Comparison of ENCODE assay signal across 15 cellular contexts in genomic region chr3:128425846-128426127, GRCh38. TPM values are rescaled to one million over a fixed set of nuclear protein-coding genes. Genes with fewer than 3 reads are reported as not detected.
A peak's percentile ranks its signal among the peaks of the same experiment; 100 is the strongest.
DNase-seq lines count a peak whose midpoint lies in the region; ATAC-seq, FAIRE-seq and TF ChIP-seq lines count a peak whose summit lies in the region.
"Had no signal": no experiment of that assay in that cellular context is flagged by ENCODE, and none has a peak within 500 bp of the region (broad histone marks: within the 10 kb centered on the region; RNA-seq: fewer than 3 reads in every experiment).

No MANE protein-coding gene starts in this region.

- no peak for TF ChIP-seq POLR2A in H54 (IDR thresholded peaks at IDR 0.05; ENCODE audit: low read depth, low read length)

- H2BK15ac ChIP-seq in mesenchymal stem cell (ENCODE audit: low read depth, poor library complexity, severe bottlenecking): no peak overlapping the region

- H3K27me3 ChIP-seq in Caco-2 (replicated peaks; ENCODE audit: control insufficient read depth, insufficient read depth, low read length) (no peaks in the 10 kb centered on the region), mesenchymal stem cell (ENCODE audit: control insufficient read depth in 1 of 2, insufficient read depth in 1 of 2, low read length in 2 of 2) (peaks cover 53 to 93% of the 10 kb centered on the region in 2 experiments), GM23248 (replicated peaks; ENCODE audit: insufficient read depth) (no peaks in the 10 kb centered on the region)

- H3K27ac ChIP-seq in HEK293 (ENCODE audit: extremely low read depth, low read depth, low read length) (no peak overlapping the region), mesenchymal stem cell (ENCODE audit: low read length, poor library complexity, severe bottlenecking) (no peak overlapping the region), GM23248 (no peak overlapping the region)
- H3K27ac ChIP-seq: RWPE1 had no signal

- no peak overlapping the region for H3K14ac ChIP-seq in mesenchymal stem cell (ENCODE audit: low read length in 2 of 2)

- ATAC-seq in WTC11 (no peak), HG03565 (IDR thresholded peaks at IDR 0.05; ENCODE audit: unreplicated experiment) (no peak)

- no peaks in the 10 kb centered on the region for H3K79me2 ChIP-seq in GM23248 (ENCODE audit: insufficient read depth)

- H2BK120ac ChIP-seq in mesenchymal stem cell (ENCODE audit: low read depth, low read length): no peak overlapping the region

- H3K9me3 Mint-ChIP-seq in Caco-2 (ENCODE audit: unreplicated experiment) (no peaks in the 10 kb centered on the region), WTC11 (no peaks in the 10 kb centered on the region)

- H3K27me3 Mint-ChIP-seq in Caco-2 (ENCODE audit: insufficient read depth, unreplicated experiment) (no peaks in the 10 kb centered on the region), WTC11 (ENCODE audit: low read depth) (peaks cover 51% of the 10 kb centered on the region)

- no peaks in the 10 kb centered on the region for H4K20me1 ChIP-seq in GM23248 (ENCODE audit: insufficient read depth)

- H3K4ac ChIP-seq in mesenchymal stem cell (ENCODE audit: low read depth in 1 of 2, low read length in 2 of 2): no peak overlapping the region

- no peaks in the 10 kb centered on the region for H3K79me1 ChIP-seq in mesenchymal stem cell (replicated peaks; ENCODE audit: low read length, poor library complexity, severe bottlenecking)

- H3K4me1 ChIP-seq in Caco-2 (no peaks in the 10 kb centered on the region), HEK293 (ENCODE audit: control insufficient read depth, insufficient read depth, low read length) (no peaks in the 10 kb centered on the region), mesenchymal stem cell (ENCODE audit: control insufficient read depth, insufficient read depth, low read depth, low read length) (peaks cover 13% of the 10 kb centered on the region), GM23248 (ENCODE audit: insufficient read depth) (no peaks in the 10 kb centered on the region)

- no peak overlapping the region for H2AK5ac ChIP-seq in mesenchymal stem cell (ENCODE audit: low read length, severe bottlenecking)

- H4K8ac ChIP-seq in mesenchymal stem cell (ENCODE audit: low read length): no peak overlapping the region

- H2AFZ ChIP-seq in mesenchymal stem cell (ENCODE audit: low read depth, low read length) (no peak overlapping the region), GM23248 (no peak overlapping the region)

- H3K23ac ChIP-seq in mesenchymal stem cell (ENCODE audit: low read length in 2 of 2): no peak overlapping the region

- H3K4me3 Mint-ChIP-seq in Caco-2 (ENCODE audit: unreplicated experiment) (peak overlapping the region; percentile 16), WTC11 (no peak overlapping the region)

- POLR2A ChIA-PET in Caco-2 (lab: Charles Lee): no interaction called here
- POLR2A ChIA-PET in HEK293 (lab: Yijun Ruan, JAX): interaction anchor here (1.4 kb wide), 1 partner anchor 71 kb away, joined by 4 read pairs; no protein-coding TSS in a partner anchor
- POLR2A ChIA-PET in WTC11 (lab: Charles Lee): no interaction called here

- 85% methylated on average over 8 of the region's 8 CpGs for WGBS in mesenchymal stem cell
- WGBS in GM23248 (ENCODE audit: low coverage in 1 of 2, low lambda C conversion rate in 2 of 2, missing lambda C conversion rate in 2 of 2), 2 experiments: 73% methylated on average over 8 of the region's 8 CpGs

- DNase-seq in Caco-2 (no peak), WTC11 (ENCODE audit: low spot score) (no peak), mesenchymal stem cell (no peak), H54 (ENCODE audit: insufficient read length, low spot score) (no peak), kidney tubule cell (ENCODE audit: low spot score) (no peak), GM23248 (no peak)
- DNase-seq: DMS79 treated with DMSO at 0.1 percent for 48 hours, NCI-H1105 treated with DMSO at 0.1 percent for 48 hours, NCI-H2081 treated with DMSO at 0.1 percent for 48 hours had no signal

- H3K27ac Mint-ChIP-seq in Caco-2 (ENCODE audit: unreplicated experiment) (no peak overlapping the region), WTC11 (no peak overlapping the region)

- peak overlapping the region; percentile 45 to 58 for H3K18ac ChIP-seq in mesenchymal stem cell (ENCODE audit: low read depth in 1 of 2, low read length in 2 of 2)

- in situ Hi-C loops in GM23248 (cut with MboI): loop anchor here (10.0 kb wide), 1 partner anchor 169 kb away; no protein-coding TSS in a partner anchor

- H4K91ac ChIP-seq in mesenchymal stem cell (ENCODE audit: low read length): no peak overlapping the region

- no peak overlapping the region for H2BK12ac ChIP-seq in mesenchymal stem cell (ENCODE audit: low read length in 2 of 2)

- TF ChIP-seq CTCF in Caco-2 (IDR thresholded peaks at IDR 0.05; ENCODE audit: insufficient read depth in 1 of 2, low read depth in 1 of 2, low read length in 1 of 2, severe bottlenecking in 1 of 2, unreplicated experiment in 1 of 2) (no peak), HEK293 (tag by site-specific recombination; IDR thresholded peaks at IDR 0.05) (no peak), WTC11 (IDR thresholded peaks at IDR 0.05) (no peak)

- H3K9ac ChIP-seq in mesenchymal stem cell (ENCODE audit: low read length) (no peak overlapping the region), GM23248 (no peak overlapping the region)

- no peaks in the 10 kb centered on the region for H3F3A ChIP-seq in GM23248 (ENCODE audit: insufficient read depth)

- H3K36me3 Mint-ChIP-seq in Caco-2 (ENCODE audit: insufficient read depth, unreplicated experiment) (no peaks in the 10 kb centered on the region), WTC11 (no peaks in the 10 kb centered on the region)

- CTCF ChIA-PET in Caco-2 (lab: Charles Lee): interaction anchor here (1.0 to 1.2 kb wide), 2 partner anchors 64 to 72 kb away, joined by 3 to 9 read pairs; no protein-coding TSS in a partner anchor
- CTCF ChIA-PET in HEK293 (lab: Yijun Ruan, JAX): interaction anchor here (0.5 to 3.9 kb wide), 22 partner anchors 9 to 209 kb away, joined by 3 to 19 read pairs (median 4); no protein-coding TSS in a partner anchor
- CTCF ChIA-PET in WTC11 (lab: Charles Lee): interaction anchor here (0.5 to 5.6 kb wide), 19 partner anchors 13 to 420 kb away, joined by 3 to 54 read pairs (median 5); no protein-coding TSS in a partner anchor

- no peaks in the 10 kb centered on the region for H3K9me2 ChIP-seq in GM23248 (ENCODE audit: insufficient read depth)

- intact Hi-C loops in Caco-2 (cut with micrococcal nuclease; ENCODE audit: unreplicated experiment): loop anchor here (1.0 to 10.0 kb wide), 6 partner anchors 63 to 254 kb away; no protein-coding TSS in a partner anchor

- no peaks in the 10 kb centered on the region for H3K4me1 Mint-ChIP-seq in Caco-2 (ENCODE audit: low read depth, unreplicated experiment)
- H3K4me1 Mint-ChIP-seq in WTC11: peaks cover 21% of the 10 kb centered on the region

- no peaks in the 10 kb centered on the region for H3K36me3 ChIP-seq in Caco-2 (ENCODE audit: control insufficient read depth, insufficient read depth, low read length)
- H3K36me3 ChIP-seq in HEK293 (ENCODE audit: control insufficient read depth in 2 of 2, insufficient read depth in 1 of 2, low read length in 2 of 2): no peaks in the 10 kb centered on the region
- no peaks in the 10 kb centered on the region for H3K36me3 ChIP-seq in mesenchymal stem cell (ENCODE audit: control insufficient read depth in 1 of 2, insufficient read depth in 2 of 2, low read depth in 1 of 2, low read length in 2 of 2)
- no peaks in the 10 kb centered on the region for H3K36me3 ChIP-seq in GM23248 (ENCODE audit: low read depth)

- no TSS peak for BruUV-seq in Caco-2 (replicated peaks; lab: Mats Ljungman, UMichigan)

- FAIRE-seq in H54 (lab: Jason Lieb, UNC): no peak

- H3K4me2 ChIP-seq in mesenchymal stem cell (ENCODE audit: low read length, poor library complexity, severe bottlenecking) (no peak overlapping the region), GM23248 (ENCODE audit: unreplicated experiment) (no peak overlapping the region)

- no peaks in the 10 kb centered on the region for H3K9me3 ChIP-seq in Caco-2
- no peaks in the 10 kb centered on the region for H3K9me3 ChIP-seq in HEK293 (ENCODE audit: control insufficient read depth, insufficient read depth, low read depth, low read length)
- H3K9me3 ChIP-seq in mesenchymal stem cell (ENCODE audit: control insufficient read depth, low read length): no peaks in the 10 kb centered on the region
- no peaks in the 10 kb centered on the region for H3K9me3 ChIP-seq in GM23248 (ENCODE audit: low read depth)

- no peak overlapping the region for H2BK5ac ChIP-seq in mesenchymal stem cell (ENCODE audit: low read depth, low read length, poor library complexity, severe bottlenecking)

- H3K4me3 ChIP-seq in Caco-2 (ENCODE audit: low read depth, low read length) (no peak overlapping the region), HEK293 (ENCODE audit: low read depth, low read length) (no peak overlapping the region), mesenchymal stem cell (ENCODE audit: insufficient read depth in 1 of 2, low read depth in 1 of 2, low read length in 2 of 2) (no peak overlapping the region), GM23248 (no peak overlapping the region)

TF ChIP-seq in HEK293, 187 proteins besides CTCF, POLR2A, EP300 and RAD21 (continues in another document):
- TF ChIP-seq ZNF121 (tag by site-specific recombination; IDR thresholded peaks at IDR 0.05): no peak

TF ChIP-seq in WTC11, 78 proteins besides CTCF, POLR2A, EP300 and RAD21 (continues in another document):
- TF ChIP-seq NR2C2 (CRISPR knock-in tag; IDR thresholded peaks at IDR 0.05) (no peak), MYBL2 (CRISPR knock-in tag; IDR thresholded peaks at IDR 0.05) (no peak)

RNA-seq across cellular contexts. Expression of gene DNAJB8, which starts 40.9 kb away (rescaled TPM):
- total RNA-seq in Caco-2 (2022) (not detected in 2 replicates), WTC11 (2021) (not detected in 3 replicates)
- polyA plus RNA-seq in mesenchymal stem cell (2013, experiment 1 of 2): not detected
- not detected for polyA plus RNA-seq in mesenchymal stem cell (2013, experiment 2 of 2)
- not detected in 2 replicates for total RNA-seq in GM23248 (2014; rRNA removed; shearing (Covaris generic))
- not detected in 2 replicates for polyA plus RNA-seq in GM23248 (2016; fragmentation: Nextera tagmentation; extraction: Ambion mirVana)
- total RNA-seq: H4; NCI-H460; T-helper 1 cell treated with Interleukin-12 subunit alpha and Interleukin-12 subunit beta and Interleukin-4 antibody, amounts not matched to agents 30 ng/mL and 1 ng/mL, for 36 hours had no signal
